8 cellular contexts compared by ENCODE assay signal in the genomic region with DNA sequence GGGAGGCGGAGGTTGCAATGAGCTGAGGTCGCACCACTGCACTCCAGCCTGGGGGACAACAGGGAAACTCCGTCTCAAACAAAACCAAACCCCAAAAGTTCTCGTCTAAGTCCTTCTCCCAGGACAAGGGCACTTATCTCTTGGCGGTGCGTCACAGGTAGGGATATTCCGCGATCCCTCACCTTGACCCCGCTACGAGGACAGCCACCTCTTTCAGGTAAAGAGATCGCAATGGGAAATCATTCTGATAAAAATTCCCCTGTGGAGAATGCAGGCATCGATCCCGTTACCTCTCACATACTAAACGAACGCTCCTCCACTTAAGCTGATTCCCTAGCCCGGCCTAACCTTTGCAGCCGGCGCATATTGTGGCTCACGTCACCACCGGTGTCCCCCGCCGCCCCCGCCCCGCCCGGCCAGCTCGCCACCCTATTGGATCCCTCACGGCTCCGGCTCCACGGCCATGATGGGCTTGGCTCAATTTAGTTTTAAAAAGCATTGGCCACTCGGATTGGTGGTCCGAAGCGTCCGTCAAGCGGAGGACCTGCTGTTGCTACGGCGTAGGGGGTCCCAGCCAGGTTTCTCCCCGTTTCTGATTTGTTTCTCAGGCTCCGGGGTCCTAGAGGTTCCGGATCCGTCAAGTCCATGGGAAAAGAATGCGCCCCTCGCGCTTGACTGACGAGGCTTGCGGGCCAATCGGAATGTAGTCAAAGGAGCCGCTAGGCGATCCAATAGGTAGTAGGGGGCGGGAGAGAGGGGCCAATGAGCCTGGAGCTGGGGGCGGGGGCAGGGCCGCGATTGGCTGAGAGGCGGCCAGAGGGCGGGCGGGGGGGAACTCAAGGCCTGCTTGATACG. TPM values are rescaled to one million over a fixed set of nuclear protein-coding genes. Genes with fewer than 3 reads are reported as not detected.
DNase-seq lines count a peak whose midpoint lies in the region; ATAC-seq and TF ChIP-seq lines count a peak whose summit lies in the region.

No MANE protein-coding gene starts in this region.

- TF ChIP-seq CTCF in astrocyte of the spinal cord (IDR thresholded peaks at IDR 0.05; ENCODE audit: low read depth, low read length), result no peak

- peak overlapping the region; percentile 77 to 99 for H3K27ac ChIP-seq in aorta (ENCODE audit: low read depth in 1 of 2, low read length in 2 of 2)

- intact Hi-C loops in aorta (cut with DNase I), result loop anchor here (5.0 to 10.0 kb wide), 3 partner anchors 42 to 115 kb away; no protein-coding TSS in a partner anchor

- H3K27me3 ChIP-seq in aorta (ENCODE audit: control insufficient read depth in 1 of 2, insufficient read depth in 2 of 2, low read length in 1 of 2), result no peaks in the 10 kb centered on the region

- no peaks in the 10 kb centered on the region for H3K36me3 ChIP-seq in aorta (ENCODE audit: control insufficient read depth in 1 of 2, insufficient read depth in 2 of 2, low read length in 1 of 2)

- WGBS in aorta, 2 donors, result 4% methylated on average over 51 to 56 of the region's 56 CpGs

- peaks cover 0 to under 1% of the 10 kb centered on the region in 2 donors for H3K4me1 ChIP-seq in aorta (ENCODE audit: control insufficient read depth in 1 of 2, insufficient read depth in 2 of 2, low read length in 2 of 2)

- peak; percentile 98 for DNase-seq in NCI-H2081 (lab: John Stamatoyannopoulos, UW)
- DNase-seq in T1000 (lab: John Stamatoyannopoulos, UW), result peak; percentile 99
- DNase-seq in astrocyte of the spinal cord (ENCODE audit: low read depth, low spot score), result peak; percentile 100
- DNase-seq in hippocampal formation (lab: John Stamatoyannopoulos, UW), result peak; percentile 97 to 98
- peak; percentile 96 for DNase-seq in renal cortical epithelial cell (ENCODE audit: low read depth)
- peak; percentile 98 for DNase-seq in aorta

- in situ Hi-C loops in astrocyte of the spinal cord (cut with HindIII; ENCODE audit: low sequenced_read_pairs), result no loop called here

- ATAC-seq in GM18511 (IDR thresholded peaks at IDR 0.05; ENCODE audit: unreplicated experiment) (peak; percentile 84), HG03039 (IDR thresholded peaks at IDR 0.05; ENCODE audit: unreplicated experiment) (peak; percentile 79), aorta (ENCODE audit: low FRiP score) (peak; percentile 97)

- H3K9me3 ChIP-seq in aorta (ENCODE audit: control insufficient read depth, low read length), result no peaks in the 10 kb centered on the region

- peak overlapping the region; percentile 87 for H3K4me3 ChIP-seq in astrocyte of the spinal cord (ENCODE audit: low read depth, low read length)
- peak overlapping the region; percentile 98 to 99 for H3K4me3 ChIP-seq in aorta (ENCODE audit: low read length in 2 of 2)

RNA-seq across cellular contexts. Expression of a gene that starts 0.4 kb away (rescaled TPM):
- 130 and 164 TPM in 2 replicates for total RNA-seq in renal cortical epithelial cell
- total RNA-seq in aorta, result 100 to 1,000 TPM in 1 of 2 donors, 10 to 100 TPM in 1; 96.1 to 109 TPM
- polyA plus RNA-seq in aorta, result 10 to 100 TPM; 18.8 to 34.7 TPM

Comparison
In these comparisons a context has a peak if more than half of its experiments do, and no peak if none do; other contexts are left out.
1. Peak in every context shown above with its lines: DNase-seq, ATAC-seq, H3K4me3 ChIP-seq and H3K27ac ChIP-seq.